8 cellular contexts compared by ENCODE assay signal in the genomic region with DNA sequence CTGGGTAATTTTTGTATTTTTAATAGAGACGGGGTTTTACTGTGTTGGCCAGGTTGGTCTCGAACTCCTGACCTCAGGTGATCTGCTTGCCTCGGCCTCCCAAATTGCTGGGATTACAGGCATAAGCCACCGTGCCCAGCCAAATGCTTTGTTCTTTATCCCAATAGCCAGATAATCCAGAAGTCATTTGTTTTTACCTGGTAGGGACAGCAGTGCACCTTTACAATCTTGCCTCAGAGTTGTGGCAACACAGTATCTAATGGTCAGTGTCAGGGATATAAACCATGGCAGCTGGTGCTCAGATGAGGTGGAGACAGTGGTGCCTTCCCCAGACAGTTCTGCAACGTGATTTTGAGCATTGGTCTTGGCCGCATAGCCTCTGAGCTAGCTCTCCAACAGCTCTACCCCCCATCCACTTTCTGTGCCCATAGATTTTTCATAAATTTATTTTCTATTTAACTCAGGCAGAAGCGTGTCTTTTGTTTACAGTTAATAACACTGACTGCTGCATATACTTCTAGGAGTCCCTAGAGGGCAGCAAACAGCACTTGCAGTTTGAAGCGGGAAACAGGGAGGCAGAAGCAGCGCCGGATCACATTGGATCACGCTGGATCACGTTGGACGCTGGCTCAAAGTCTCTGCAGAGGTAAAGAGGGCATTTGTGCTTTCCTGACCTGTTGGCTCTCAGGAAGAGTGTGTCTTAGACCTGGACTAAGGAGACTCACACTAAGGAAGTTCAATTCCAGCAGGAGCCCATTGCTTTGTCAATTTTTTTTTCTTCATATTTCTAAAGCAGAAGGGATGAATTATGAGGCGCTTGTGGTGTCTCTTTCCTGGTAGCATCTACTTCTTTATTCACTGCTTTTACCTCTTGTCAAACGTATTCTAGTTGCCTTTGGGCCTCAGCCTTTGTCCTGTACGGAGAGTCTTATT. TPM values are rescaled to one million over a fixed set of nuclear protein-coding genes. Genes with fewer than 3 reads are reported as not detected.
DNase-seq lines count a peak whose midpoint lies in the region; ATAC-seq lines count a peak whose summit lies in the region.

No MANE protein-coding gene starts in this region.

- H3K9me3 ChIP-seq in MG63 = no peaks in the 10 kb centered on the region

- ATAC-seq in HG02981 (IDR thresholded peaks at IDR 0.05; ENCODE audit: unreplicated experiment) = no peak
- ATAC-seq in HG02642 (IDR thresholded peaks at IDR 0.05; ENCODE audit: poor library complexity, unreplicated experiment) = no peak

- peak; percentile 76 for DNase-seq in EH (ENCODE audit: low read depth)
- peak; percentile 50 for DNase-seq in MG63
- peak; percentile 92 for DNase-seq in RKO (ENCODE audit: low spot score)
- DNase-seq in activated naive CD4-positive, alpha-beta T cell treated with Interleukin-2 at 50 U/mL for 16 hours = peak; percentile 55
- DNase-seq in germinal center (ENCODE audit: low spot score) = peak; percentile 74
- DNase-seq in nucleus accumbens (lab: John Stamatoyannopoulos, UW) = peak in 46 of 56 donors; percentile 7 to 80 (median 38)

- no peaks in the 10 kb centered on the region for H3K27me3 ChIP-seq in MG63

- no peak overlapping the region for H3K4me3 ChIP-seq in MG63

- no peaks in the 10 kb centered on the region for H3K36me3 ChIP-seq in MG63

RNA-seq across cellular contexts. Expression of a gene that starts 5.1 kb away (rescaled TPM):
- total RNA-seq in MG63 (2014; rRNA removed; shearing (Covaris generic); ENCODE audit: low replicate concordance) = not detected in 2 replicates

RNA-seq across cellular contexts. Expression of a gene that starts 10.3 kb away (rescaled TPM):
- total RNA-seq in MG63 (2014; rRNA removed; shearing (Covaris generic); ENCODE audit: low replicate concordance) = 34.0 and 63.2 TPM in 2 replicates

RNA-seq across cellular contexts. Expression of a gene that starts 18.9 kb away (rescaled TPM):
- not detected in 2 replicates for total RNA-seq in MG63 (2014; rRNA removed; shearing (Covaris generic); ENCODE audit: low replicate concordance)

Comparison
In these comparisons a context has a peak if more than half of its experiments do, and no peak if none do; other contexts are left out.
1. DNase-seq: peak in every context shown above with its lines; median percentile 92 in RKO; 76 in EH; 74 in germinal center; 55 in activated naive CD4-positive, alpha-beta T cell treated with Interleukin-2 at 50 U/mL for 16 hours; 50 in MG63; 38 in nucleus accumbens.